ENCODE assay signal across 1 cellular context in the genomic region with DNA sequence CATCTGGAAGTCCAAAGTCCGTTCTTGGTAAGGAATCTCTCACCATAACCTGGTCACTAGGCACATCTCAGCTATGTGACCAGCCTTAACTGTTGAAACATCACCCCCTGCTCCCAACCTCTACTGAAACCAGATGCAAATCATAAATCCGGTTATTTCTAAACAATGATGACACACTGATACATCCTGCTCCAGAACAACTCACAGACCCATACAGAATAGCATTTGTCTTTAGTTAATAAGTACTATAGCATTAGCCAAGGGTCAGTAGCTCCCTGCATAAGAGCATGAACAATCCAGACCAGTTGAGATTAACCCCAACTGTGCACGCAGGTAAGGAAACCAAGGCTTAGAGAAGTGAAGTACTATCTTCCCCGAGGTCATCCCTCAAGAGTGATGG.
TF ChIP-seq lines count a peak whose summit lies in the region.

No MANE protein-coding gene starts in this region.

TF ChIP-seq in GM12878, 131 proteins besides CTCF, POLR2A, EP300 and RAD21 (continued from another document):
- TF ChIP-seq, protein P1, sequence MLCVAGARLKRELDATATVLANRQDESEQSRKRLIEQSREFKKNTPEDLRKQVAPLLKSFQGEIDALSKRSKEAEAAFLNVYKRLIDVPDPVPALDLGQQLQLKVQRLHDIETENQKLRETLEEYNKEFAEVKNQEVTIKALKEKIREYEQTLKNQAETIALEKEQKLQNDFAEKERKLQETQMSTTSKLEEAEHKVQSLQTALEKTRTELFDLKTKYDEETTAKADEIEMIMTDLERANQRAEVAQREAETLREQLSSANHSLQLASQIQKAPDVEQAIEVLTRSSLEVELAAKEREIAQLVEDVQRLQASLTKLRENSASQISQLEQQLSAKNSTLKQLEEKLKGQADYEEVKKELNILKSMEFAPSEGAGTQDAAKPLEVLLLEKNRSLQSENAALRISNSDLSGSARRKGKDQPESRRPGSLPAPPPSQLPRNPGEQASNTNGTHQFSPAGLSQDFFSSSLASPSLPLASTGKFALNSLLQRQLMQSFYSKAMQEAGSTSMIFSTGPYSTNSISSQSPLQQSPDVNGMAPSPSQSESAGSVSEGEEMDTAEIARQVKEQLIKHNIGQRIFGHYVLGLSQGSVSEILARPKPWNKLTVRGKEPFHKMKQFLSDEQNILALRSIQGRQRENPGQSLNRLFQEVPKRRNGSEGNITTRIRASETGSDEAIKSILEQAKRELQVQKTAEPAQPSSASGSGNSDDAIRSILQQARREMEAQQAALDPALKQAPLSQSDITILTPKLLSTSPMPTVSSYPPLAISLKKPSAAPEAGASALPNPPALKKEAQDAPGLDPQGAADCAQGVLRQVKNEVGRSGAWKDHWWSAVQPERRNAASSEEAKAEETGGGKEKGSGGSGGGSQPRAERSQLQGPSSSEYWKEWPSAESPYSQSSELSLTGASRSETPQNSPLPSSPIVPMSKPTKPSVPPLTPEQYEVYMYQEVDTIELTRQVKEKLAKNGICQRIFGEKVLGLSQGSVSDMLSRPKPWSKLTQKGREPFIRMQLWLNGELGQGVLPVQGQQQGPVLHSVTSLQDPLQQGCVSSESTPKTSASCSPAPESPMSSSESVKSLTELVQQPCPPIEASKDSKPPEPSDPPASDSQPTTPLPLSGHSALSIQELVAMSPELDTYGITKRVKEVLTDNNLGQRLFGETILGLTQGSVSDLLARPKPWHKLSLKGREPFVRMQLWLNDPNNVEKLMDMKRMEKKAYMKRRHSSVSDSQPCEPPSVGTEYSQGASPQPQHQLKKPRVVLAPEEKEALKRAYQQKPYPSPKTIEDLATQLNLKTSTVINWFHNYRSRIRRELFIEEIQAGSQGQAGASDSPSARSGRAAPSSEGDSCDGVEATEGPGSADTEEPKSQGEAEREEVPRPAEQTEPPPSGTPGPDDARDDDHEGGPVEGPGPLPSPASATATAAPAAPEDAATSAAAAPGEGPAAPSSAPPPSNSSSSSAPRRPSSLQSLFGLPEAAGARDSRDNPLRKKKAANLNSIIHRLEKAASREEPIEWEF (IDR thresholded peaks at IDR 0.05; ENCODE audit: insufficient replicate concordance, low read depth, low read length) = no peak
- TF ChIP-seq, protein P2, sequence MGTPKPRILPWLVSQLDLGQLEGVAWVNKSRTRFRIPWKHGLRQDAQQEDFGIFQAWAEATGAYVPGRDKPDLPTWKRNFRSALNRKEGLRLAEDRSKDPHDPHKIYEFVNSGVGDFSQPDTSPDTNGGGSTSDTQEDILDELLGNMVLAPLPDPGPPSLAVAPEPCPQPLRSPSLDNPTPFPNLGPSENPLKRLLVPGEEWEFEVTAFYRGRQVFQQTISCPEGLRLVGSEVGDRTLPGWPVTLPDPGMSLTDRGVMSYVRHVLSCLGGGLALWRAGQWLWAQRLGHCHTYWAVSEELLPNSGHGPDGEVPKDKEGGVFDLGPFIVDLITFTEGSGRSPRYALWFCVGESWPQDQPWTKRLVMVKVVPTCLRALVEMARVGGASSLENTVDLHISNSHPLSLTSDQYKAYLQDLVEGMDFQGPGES (IDR thresholded peaks at IDR 0.05) = no peak
